Comparison of ENCODE assay signal across 8 cellular contexts in genomic region chr14:57389646-57390036, GRCh38. TPM values are rescaled to one million over a fixed set of nuclear protein-coding genes. Genes with fewer than 3 reads are reported as not detected.
A peak's percentile ranks its signal among the peaks of the same experiment; 100 is the strongest.
DNase-seq lines count a peak whose midpoint lies in the region; ATAC-seq, FAIRE-seq and TF ChIP-seq lines count a peak whose summit lies in the region.

No MANE protein-coding gene starts in this region.

- no peak for TF ChIP-seq EP300 in SK-N-SH (IDR thresholded peaks at IDR 0.05; ENCODE audit: borderline replicate concordance in 1 of 2, low read depth in 1 of 2, low read length in 1 of 2)

- H3K4me1 ChIP-seq in SK-N-SH (ENCODE audit: control insufficient read depth in 1 of 2, insufficient read depth in 2 of 2, low read depth in 1 of 2, low read length in 1 of 2) (peaks cover 9 to 20% of the 10 kb centered on the region in 2 experiments; a peak in 3 of 4 replicates), kidney (ENCODE audit: control insufficient read depth in 1 of 2, insufficient read depth in 1 of 2, low read depth in 1 of 2, low read length in 2 of 2) (peaks cover 3 to 6% of the 10 kb centered on the region in 2 donors)

- no peaks in the 10 kb centered on the region for H3K27me3 ChIP-seq in SK-N-SH (ENCODE audit: insufficient read depth)

- peaks cover 9% of the 10 kb centered on the region for H3K36me3 Mint-ChIP-seq in activated naive CD8-positive, alpha-beta T cell treated with anti-CD3 and anti-CD28 coated beads, Interleukin-2, amount 10 ng/mL, durations not matched to agents 7 days and 5 days

- peak overlapping the region; percentile 94 for H3K4me2 ChIP-seq in SK-N-SH

- no peak for FAIRE-seq in kidney (lab: Jason Lieb, UNC)

- no peak for TF ChIP-seq CTCF in SK-N-SH (IDR thresholded peaks at IDR 0.05)
- TF ChIP-seq CTCF in kidney (IDR thresholded peaks at IDR 0.05; ENCODE audit: borderline replicate concordance, extremely low read depth, insufficient read depth), result no peak
- no peak for TF ChIP-seq CTCF in GM13977 (IDR thresholded peaks at IDR 0.05; ENCODE audit: extremely low read depth, insufficient read depth, missing control alignments)

- H3K4me3 ChIP-seq in SK-N-SH (ENCODE audit: low read depth in 2 of 2, low read length in 1 of 2) (peak overlapping the region; percentile 88 to 91), kidney (ENCODE audit: low read length in 2 of 2) (peak overlapping the region; percentile 77 to 87)

- no peaks in the 10 kb centered on the region for H3K9me2 ChIP-seq in SK-N-SH

- H3K4me3 Mint-ChIP-seq in activated naive CD8-positive, alpha-beta T cell treated with anti-CD3 and anti-CD28 coated beads, Interleukin-2, amount 10 ng/mL, durations not matched to agents 7 days and 5 days, result peak overlapping the region; percentile 83

- ATAC-seq in SK-N-SH treated with all-trans-retinoic acid at 6 μM for 48 hours, result no peak
- no peak for ATAC-seq in activated naive CD8-positive, alpha-beta T cell treated with anti-CD3 and anti-CD28 coated beads, Interleukin-2, amount 10 ng/mL, durations not matched to agents 7 days and 5 days (ENCODE audit: low read depth)

- H3K27me3 Mint-ChIP-seq in activated naive CD8-positive, alpha-beta T cell treated with anti-CD3 and anti-CD28 coated beads, Interleukin-2, amount 10 ng/mL, durations not matched to agents 7 days and 5 days, result peaks cover 4% of the 10 kb centered on the region

- intact Hi-C loops in kidney (cut with DNase I), result no loop called here

- peak overlapping the region; percentile 60 to 81; a peak in 3 of 4 replicates for H3K27ac ChIP-seq in SK-N-SH (ENCODE audit: low read depth in 2 of 2, low read length in 1 of 2)
- H3K27ac ChIP-seq in kidney (ENCODE audit: low read depth in 2 of 2, low read length in 2 of 2), result peak overlapping the region; percentile 79 to 88
- H3K27ac ChIP-seq in substantia nigra (ENCODE audit: low read depth, low read length, poor library complexity, severe bottlenecking), result peak overlapping the region; percentile 75

- CTCF ChIA-PET in SK-N-SH (lab: Yijun Ruan, JAX), result interaction anchor here (1.4 to 1.8 kb wide), 3 partner anchors 9 to 1952 kb away, joined by 3 to 6 read pairs (median 3); no protein-coding TSS in a partner anchor

- POLR2A ChIA-PET in SK-N-SH (lab: Yijun Ruan, JAX), result interaction anchor here (0.6 to 1.0 kb wide), 2 partner anchors 35 to 121 kb away, joined by 3 to 4 read pairs; partner anchors contain the start of genes AP5M1 and EXOC5
- POLR2A ChIA-PET in activated naive CD8-positive, alpha-beta T cell treated with anti-CD3 and anti-CD28 coated beads, Interleukin-2, amount 10 ng/mL, durations not matched to agents 7 days and 5 days (lab: Charles Lee), result interaction anchor here (0.7 to 2.1 kb wide), 6 partner anchors 8 to 811 kb away, joined by 3 to 11 read pairs (median 4); partner anchors contain the start of genes ACTR10, AP5M1 and EXOC5

- H3K36me3 ChIP-seq in SK-N-SH (replicated peaks in 1 of 2; ENCODE audit: control insufficient read depth in 1 of 2, insufficient read depth in 2 of 2, low read length in 1 of 2), result peaks cover 8 to 17% of the 10 kb centered on the region in 2 experiments
- H3K36me3 ChIP-seq in kidney (ENCODE audit: control insufficient read depth in 1 of 2, insufficient read depth in 2 of 2, low read length in 2 of 2), result no peaks in the 10 kb centered on the region

- WGBS in SK-N-SH (ENCODE audit: low lambda C conversion rate), result 59% methylated on average over 5 of the region's 5 CpGs

- no peaks in the 10 kb centered on the region for H3K9me3 Mint-ChIP-seq in activated naive CD8-positive, alpha-beta T cell treated with anti-CD3 and anti-CD28 coated beads, Interleukin-2, amount 10 ng/mL, durations not matched to agents 7 days and 5 days

- peaks cover 39% of the 10 kb centered on the region for H3K79me2 ChIP-seq in SK-N-SH (ENCODE audit: insufficient read depth)

- H3K9me3 ChIP-seq in SK-N-SH, result no peaks in the 10 kb centered on the region
- no peaks in the 10 kb centered on the region for H3K9me3 ChIP-seq in kidney (ENCODE audit: control insufficient read depth in 1 of 2, low read length in 2 of 2)

- peak overlapping the region; percentile 89 for H2AFZ ChIP-seq in SK-N-SH (ENCODE audit: low read depth)

- in situ Hi-C loops in GM13977 (cut with MboI; ENCODE audit: low pct_unique_long_range_greater_than_20kb, low sequenced_read_pairs, unreplicated experiment), result no loop called here

- peak overlapping the region; percentile 91 for H3K27ac Mint-ChIP-seq in activated naive CD8-positive, alpha-beta T cell treated with anti-CD3 and anti-CD28 coated beads, Interleukin-2, amount 10 ng/mL, durations not matched to agents 7 days and 5 days

- no peak for TF ChIP-seq RAD21 in SK-N-SH (IDR thresholded peaks at IDR 0.05; ENCODE audit: low read length)

- H3K4me1 Mint-ChIP-seq in activated naive CD8-positive, alpha-beta T cell treated with anti-CD3 and anti-CD28 coated beads, Interleukin-2, amount 10 ng/mL, durations not matched to agents 7 days and 5 days, result peaks cover 30% of the 10 kb centered on the region

- H3K9ac ChIP-seq in SK-N-SH (peak overlapping the region; percentile 78), kidney (ENCODE audit: low read length in 2 of 2) (peak overlapping the region; percentile 69 to 88)

- DNase-seq in SK-N-SH, result peak; percentile 1
- DNase-seq in HuH-7 (ENCODE audit: low spot score), result peak; percentile 11
- DNase-seq in activated naive CD8-positive, alpha-beta T cell treated with anti-CD3 and anti-CD28 coated beads, Interleukin-2, amount 10 ng/mL, durations not matched to agents 7 days and 5 days, result no peak
- no peak for DNase-seq in kidney
- peak in 3 of 49 donors; percentile 4 to 29 (median 19) for DNase-seq in substantia nigra (lab: John Stamatoyannopoulos, UW)
- no peak for DNase-seq in GM13977 (ENCODE audit: low spot score)
- DNase-seq in midbrain (lab: John Stamatoyannopoulos, UW), result no peak

- peaks cover 35% of the 10 kb centered on the region for H4K20me1 ChIP-seq in SK-N-SH (ENCODE audit: insufficient read depth)

- H3F3A ChIP-seq in SK-N-SH (replicated peaks; ENCODE audit: insufficient read depth), result no peaks in the 10 kb centered on the region

TF ChIP-seq in SK-N-SH, 30 proteins besides CTCF, POLR2A, EP300 and RAD21 (continues in another document):
- TF ChIP-seq MEF2A (IDR thresholded peaks at IDR 0.05; ENCODE audit: borderline replicate concordance, low read depth) (no peak), JUND (IDR thresholded peaks at IDR 0.05) (no peak), SMC3 (IDR thresholded peaks at IDR 0.05; ENCODE audit: low read depth, low read length) (no peak), RFX5 (IDR thresholded peaks at IDR 0.05; ENCODE audit: low read length) (no peak), GATA2 (CRISPR knock-in tag; IDR thresholded peaks at IDR 0.05) (no peak), SIN3A (IDR thresholded peaks at IDR 0.05; ENCODE audit: borderline replicate concordance, low read depth, low read length) (no peak), RXRA (IDR thresholded peaks at IDR 0.05; ENCODE audit: borderline replicate concordance, low read depth) (no peak), TEAD4 (IDR thresholded peaks at IDR 0.05; ENCODE audit: borderline replicate concordance, insufficient read depth) (no peak), NFIC (IDR thresholded peaks at IDR 0.05; ENCODE audit: borderline replicate concordance) (no peak)
- TF ChIP-seq, protein P1, sequence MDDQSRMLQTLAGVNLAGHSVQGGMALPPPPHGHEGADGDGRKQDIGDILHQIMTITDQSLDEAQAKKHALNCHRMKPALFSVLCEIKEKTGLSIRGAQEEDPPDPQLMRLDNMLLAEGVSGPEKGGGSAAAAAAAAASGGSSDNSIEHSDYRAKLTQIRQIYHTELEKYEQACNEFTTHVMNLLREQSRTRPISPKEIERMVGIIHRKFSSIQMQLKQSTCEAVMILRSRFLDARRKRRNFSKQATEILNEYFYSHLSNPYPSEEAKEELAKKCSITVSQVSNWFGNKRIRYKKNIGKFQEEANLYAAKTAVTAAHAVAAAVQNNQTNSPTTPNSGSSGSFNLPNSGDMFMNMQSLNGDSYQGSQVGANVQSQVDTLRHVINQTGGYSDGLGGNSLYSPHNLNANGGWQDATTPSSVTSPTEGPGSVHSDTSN (IDR thresholded peaks at IDR 0.05), result no peak

TF ChIP-seq in SK-N-SH treated with all-trans-retinoic acid at 6 μM for 48 hours, 23 proteins besides CTCF, POLR2A, EP300 and RAD21 (continues in another document):
- no peak for TF ChIP-seq CSRNP3 (CRISPR knock-in tag; IDR thresholded peaks at IDR 0.05)
- no peak for TF ChIP-seq SNAI2 (CRISPR knock-in tag; IDR thresholded peaks at IDR 0.05)
- TF ChIP-seq POU6F1 (CRISPR knock-in tag; IDR thresholded peaks at IDR 0.05; ENCODE audit: borderline replicate concordance, low read depth), result no peak
- TF ChIP-seq ESRRG (CRISPR knock-in tag; IDR thresholded peaks at IDR 0.05), result no peak
- no peak for TF ChIP-seq TCF4 (CRISPR knock-in tag; IDR thresholded peaks at IDR 0.05; ENCODE audit: borderline replicate concordance)

RNA-seq across cellular contexts. Expression of gene NAA30, which starts 0.7 kb away (rescaled TPM):
- polyA plus RNA-seq in SK-N-SH (2012; rRNA removed) (3.0 and 4.3 TPM in 2 replicates), kidney (ENCODE audit: insufficient read depth, low read depth, low replicate concordance) (9.2 TPM)
- 4.2 and 5.1 TPM in 2 replicates for polyA plus RNA-seq in SK-N-SH (2012; cell fraction: cytosol; rRNA removed)
- 1.4 and 3.0 TPM in 2 replicates for polyA plus RNA-seq in SK-N-SH (2012; cell fraction: nucleus; rRNA removed)
- total RNA-seq in activated naive CD8-positive, alpha-beta T cell treated with anti-CD3 and anti-CD28 coated beads, Interleukin-2, amount 10 ng/mL, durations not matched to agents 7 days and 5 days, result 10 to 100 TPM; 14.3 to 15.2 TPM
- 17.1 TPM for total RNA-seq in kidney

Comparison
In these comparisons a context has a peak if more than half of its experiments do, and no peak if none do; other contexts are left out.
1. DNase-seq: peak in SK-N-SH (single experiment) and HuH-7 (single experiment); none in activated naive CD8-positive, alpha-beta T cell treated with anti-CD3 and anti-CD28 coated beads, Interleukin-2, amount 10 ng/mL, durations not matched to agents 7 days and 5 days (single experiment), kidney (single experiment), GM13977 (single experiment) and midbrain (single experiment).
2. Peak in every context shown above with its lines, with median percentiles within 50 percentile points of each other: H3K27ac ChIP-seq.